1 cellular context compared by ENCODE assay signal in the genomic region with DNA sequence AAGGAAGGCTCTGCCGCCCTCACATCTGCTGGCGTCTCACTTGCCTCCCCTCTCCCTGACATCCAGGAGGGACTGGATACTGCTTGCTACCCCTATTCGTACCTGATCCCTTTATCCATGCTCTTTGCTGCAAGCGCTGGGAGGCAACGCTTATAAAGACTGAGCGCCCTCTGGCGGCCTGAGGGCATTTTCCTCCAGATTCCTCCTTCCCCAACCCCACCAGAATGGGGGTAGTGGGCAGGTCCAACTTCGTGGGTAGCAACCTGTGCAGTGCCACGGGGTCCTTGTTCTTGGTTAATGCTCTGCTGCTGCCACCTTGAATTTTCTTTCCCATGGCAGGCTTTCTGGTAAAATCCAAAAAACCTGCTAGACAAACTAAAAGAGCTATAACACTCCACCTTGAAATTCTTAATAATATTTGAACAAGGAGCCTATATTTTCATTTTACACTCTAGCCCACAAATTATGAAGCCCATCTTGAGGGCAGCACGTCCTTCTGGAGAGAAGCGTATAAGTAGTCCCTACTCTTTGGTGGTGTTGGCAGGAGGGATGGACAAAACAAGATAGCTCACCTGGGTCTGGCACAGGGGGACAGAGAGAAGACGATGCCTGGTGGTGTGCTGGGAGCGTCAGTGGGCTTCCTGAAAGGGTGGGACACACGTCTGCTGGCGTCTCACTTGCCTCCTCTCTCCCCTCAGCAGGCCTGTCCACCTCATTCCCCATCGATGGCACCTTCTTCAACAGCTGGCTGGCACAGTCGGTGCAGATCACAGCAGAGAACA.
TF ChIP-seq lines count a peak whose summit lies in the region.

No MANE protein-coding gene starts in this region.

TF ChIP-seq in Ishikawa, 13 proteins besides CTCF, POLR2A, EP300 and RAD21 (continued from another document):
- TF ChIP-seq CREB1 (IDR thresholded peaks at IDR 0.05; ENCODE audit: low read depth) (no peak), TAF1 (IDR thresholded peaks at IDR 0.05; ENCODE audit: low read depth) (no peak), NFIC (IDR thresholded peaks at IDR 0.05) (no peak)
